ENCODE assay signal across 13 cellular contexts in the genomic region with DNA sequence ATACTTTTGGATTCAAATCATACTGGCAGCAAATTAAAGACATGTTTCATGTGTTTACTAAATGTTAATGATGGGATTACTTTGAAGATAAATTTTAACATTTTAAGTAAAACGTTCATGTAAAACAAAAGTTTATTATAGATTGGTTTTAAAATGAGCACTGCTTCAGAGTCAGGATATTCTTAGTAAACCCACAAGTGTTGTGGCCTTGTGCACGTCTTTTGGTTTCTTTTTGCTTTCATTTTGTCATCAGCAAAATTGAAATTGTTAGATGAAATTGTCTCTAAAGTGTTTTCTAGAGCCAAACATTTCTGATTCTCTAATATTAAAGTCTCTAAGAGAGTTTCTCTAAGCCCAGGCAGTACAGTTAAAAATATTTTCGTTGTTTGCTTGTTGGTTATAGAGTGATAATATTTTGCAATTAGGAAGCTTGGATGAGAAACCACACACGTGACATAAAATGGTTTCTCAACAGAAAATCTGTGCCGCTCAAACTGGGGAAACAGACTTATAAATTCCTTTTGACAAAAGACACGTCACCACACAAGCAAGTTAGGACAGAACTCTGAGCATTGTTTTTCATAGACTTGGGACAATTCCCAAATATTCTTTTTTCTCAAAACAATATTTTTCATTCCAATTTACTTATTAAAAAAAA.
A peak's percentile ranks its signal among the peaks of the same experiment; 100 is the strongest.
DNase-seq lines count a peak whose midpoint lies in the region; ATAC-seq and TF ChIP-seq lines count a peak whose summit lies in the region.
"Had no signal": no experiment of that assay in that cellular context is flagged by ENCODE, and none has a peak within 500 bp of the region (broad histone marks: within the 10 kb centered on the region; RNA-seq: fewer than 3 reads in every experiment).

No MANE protein-coding gene starts in this region.

- peak; percentile 40 for ATAC-seq in HG02885 (IDR thresholded peaks at IDR 0.05; ENCODE audit: poor library complexity, unreplicated experiment)
- ATAC-seq in left lobe of liver: peak; percentile 6
- ATAC-seq in thoracic aorta (ENCODE audit: insufficient number of reproducible peaks, low FRiP score, low read depth): peak; percentile 74
- ATAC-seq in activated T-cell treated with anti-CD3 and anti-CD28 coated beads, Interleukin-2, amount 50 U/mL, for 72 hours (replicated peaks in 1 of 2): no peak
- ATAC-seq: activated CD4-positive, CD25-positive, alpha-beta regulatory T cell treated with anti-CD3 and anti-CD28 coated beads, Interleukin-2, amount 50 U/mL, for 24 hours; K562 had no signal

- no peak for TF ChIP-seq CTCF in brain (conservative IDR thresholded peaks at IDR 0.05)
- no peak for TF ChIP-seq CTCF in thoracic aorta (IDR thresholded peaks at IDR 0.05)

- peaks cover 0 to 17% (median 7%) of the 10 kb centered on the region in 5 experiments for H3K9me3 Mint-ChIP-seq in brain
- no peaks in the 10 kb centered on the region for H3K9me3 Mint-ChIP-seq in activated T-cell treated with anti-CD3 and anti-CD28 coated beads, Interleukin-2, amount 50 U/mL, for 72 hours

- H3K36me3 ChIP-seq in thoracic aorta: no peaks in the 10 kb centered on the region

- H3K4me1 ChIP-seq in thoracic aorta (ENCODE audit: control insufficient read depth in 1 of 2, low read depth in 2 of 2): peaks cover 8 to 17% of the 10 kb centered on the region in 2 donors

- peak overlapping the region; percentile 29 for H3K4me3 ChIP-seq in thoracic aorta
- H3K4me3 ChIP-seq: K562 had no signal

- H3K27ac ChIP-seq in thoracic aorta: peak overlapping the region in 1 of 2 donors; percentile 16

- peaks cover 2% of the 10 kb centered on the region for H3K27me3 Mint-ChIP-seq in brain
- H3K27me3 Mint-ChIP-seq in activated T-cell treated with anti-CD3 and anti-CD28 coated beads, Interleukin-2, amount 50 U/mL, for 72 hours (ENCODE audit: low read depth): peaks cover 26% of the 10 kb centered on the region

- H3K9me3 ChIP-seq in thoracic aorta: no peaks in the 10 kb centered on the region

- H3K36me3 Mint-ChIP-seq in brain: peaks cover 26% of the 10 kb centered on the region
- no peaks in the 10 kb centered on the region for H3K36me3 Mint-ChIP-seq in activated T-cell treated with anti-CD3 and anti-CD28 coated beads, Interleukin-2, amount 50 U/mL, for 72 hours (ENCODE audit: insufficient read depth in 2 of 2)

- H3K27me3 ChIP-seq in thoracic aorta (replicated peaks; ENCODE audit: insufficient read depth): no peaks in the 10 kb centered on the region

- DNase-seq in left lobe of liver (ENCODE audit: low spot score): no peak
- DNase-seq in thoracic aorta (ENCODE audit: low spot score): no peak
- DNase-seq in NCI-H524 (lab: John Stamatoyannopoulos, UW): no peak
- DNase-seq in activated T-cell treated with anti-CD3 and anti-CD28 coated beads, Interleukin-2, amount 50 U/mL, for 72 hours: no peak
- no peak for DNase-seq in NCI-H187 (lab: John Stamatoyannopoulos, UW)
- DNase-seq: amygdala; effector CD8-positive, alpha-beta T cell; substantia nigra; SW 1271 had no signal

- H3K27ac Mint-ChIP-seq in brain: peak overlapping the region in 3 of 5 experiments; percentile 15 to 55 (median 22)
- no peak overlapping the region for H3K27ac Mint-ChIP-seq in activated T-cell treated with anti-CD3 and anti-CD28 coated beads, Interleukin-2, amount 50 U/mL, for 72 hours

- H3K4me3 Mint-ChIP-seq in brain: no peak overlapping the region
- H3K4me3 Mint-ChIP-seq in activated T-cell treated with anti-CD3 and anti-CD28 coated beads, Interleukin-2, amount 50 U/mL, for 72 hours: no peak overlapping the region

- peaks cover 62% of the 10 kb centered on the region for H3K4me1 Mint-ChIP-seq in brain
- H3K4me1 Mint-ChIP-seq in activated T-cell treated with anti-CD3 and anti-CD28 coated beads, Interleukin-2, amount 50 U/mL, for 72 hours (ENCODE audit: low read depth): no peaks in the 10 kb centered on the region

Comparison
In these comparisons a context has a peak if more than half of its experiments do, and no peak if none do; other contexts are left out.
1. ATAC-seq: peak in HG02885 (single experiment), left lobe of liver (single experiment) and thoracic aorta (single experiment); none in activated T-cell treated with anti-CD3 and anti-CD28 coated beads, Interleukin-2, amount 50 U/mL, for 72 hours (0 of 2).